1 cellular context compared by ENCODE assay signal in genomic region chr21:43882952-43883492, GRCh38.
TF ChIP-seq lines count a peak whose summit lies in the region.

No MANE protein-coding gene starts in this region.

TF ChIP-seq in K562, 482 proteins besides CTCF, POLR2A, EP300 and RAD21:
- TF ChIP-seq NRF1 (conservative IDR thresholded peaks at IDR 0.05 in 1 of 2, IDR thresholded peaks at IDR 0.05 in 1 of 2) (peak; percentile 85 to 87), REST (CRISPR knock-in tag; IDR thresholded peaks at IDR 0.05; ENCODE audit: low read depth) (no peak), POLR2G (IDR thresholded peaks at IDR 0.05; ENCODE audit: low read depth, low read length) (0 out of 2 replicates have a peak, but pooled peaks have one; percentile 19), CC2D1A (IDR thresholded peaks at IDR 0.05) (no peak), ZMIZ1 (IDR thresholded peaks at IDR 0.05; ENCODE audit: low read depth in 2 of 2, low read length in 2 of 2) (no peak), USF1 (CRISPR knock-in tag; IDR thresholded peaks at IDR 0.05) (no peak), PRDM10 (IDR thresholded peaks at IDR 0.05; ENCODE audit: partially characterized antibody) (no peak), MAX (CRISPR knock-in tag; IDR thresholded peaks at IDR 0.05) (0 out of 2 replicates have a peak, but pooled peaks have one; percentile 12), NFATC3 (IDR thresholded peaks at IDR 0.05) (no peak)
- TF ChIP-seq, protein P1, sequence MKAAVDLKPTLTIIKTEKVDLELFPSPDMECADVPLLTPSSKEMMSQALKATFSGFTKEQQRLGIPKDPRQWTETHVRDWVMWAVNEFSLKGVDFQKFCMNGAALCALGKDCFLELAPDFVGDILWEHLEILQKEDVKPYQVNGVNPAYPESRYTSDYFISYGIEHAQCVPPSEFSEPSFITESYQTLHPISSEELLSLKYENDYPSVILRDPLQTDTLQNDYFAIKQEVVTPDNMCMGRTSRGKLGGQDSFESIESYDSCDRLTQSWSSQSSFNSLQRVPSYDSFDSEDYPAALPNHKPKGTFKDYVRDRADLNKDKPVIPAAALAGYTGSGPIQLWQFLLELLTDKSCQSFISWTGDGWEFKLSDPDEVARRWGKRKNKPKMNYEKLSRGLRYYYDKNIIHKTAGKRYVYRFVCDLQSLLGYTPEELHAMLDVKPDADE (conservative IDR thresholded peaks at IDR 0.05; ENCODE audit: control insufficient read depth, low read depth, low read length) = no peak
- TF ChIP-seq, protein P2, sequence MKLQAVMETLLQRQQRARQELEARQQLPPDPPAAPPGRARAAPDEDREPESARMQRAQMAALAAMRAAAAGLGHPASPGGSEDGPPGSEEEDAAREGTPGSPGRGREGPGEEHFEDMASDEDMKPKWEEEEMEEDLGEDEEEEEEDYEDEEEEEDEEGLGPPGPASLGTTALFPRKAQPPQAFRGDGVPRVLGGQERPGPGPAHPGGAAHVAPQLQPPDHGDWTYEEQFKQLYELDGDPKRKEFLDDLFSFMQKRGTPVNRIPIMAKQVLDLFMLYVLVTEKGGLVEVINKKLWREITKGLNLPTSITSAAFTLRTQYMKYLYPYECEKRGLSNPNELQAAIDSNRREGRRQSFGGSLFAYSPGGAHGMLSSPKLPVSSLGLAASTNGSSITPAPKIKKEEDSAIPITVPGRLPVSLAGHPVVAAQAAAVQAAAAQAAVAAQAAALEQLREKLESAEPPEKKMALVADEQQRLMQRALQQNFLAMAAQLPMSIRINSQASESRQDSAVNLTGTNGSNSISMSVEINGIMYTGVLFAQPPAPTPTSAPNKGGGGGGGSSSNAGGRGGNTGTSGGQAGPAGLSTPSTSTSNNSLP (IDR thresholded peaks at IDR 0.05; ENCODE audit: borderline replicate concordance, low read depth, low read length) = no peak
- TF ChIP-seq, protein P3, sequence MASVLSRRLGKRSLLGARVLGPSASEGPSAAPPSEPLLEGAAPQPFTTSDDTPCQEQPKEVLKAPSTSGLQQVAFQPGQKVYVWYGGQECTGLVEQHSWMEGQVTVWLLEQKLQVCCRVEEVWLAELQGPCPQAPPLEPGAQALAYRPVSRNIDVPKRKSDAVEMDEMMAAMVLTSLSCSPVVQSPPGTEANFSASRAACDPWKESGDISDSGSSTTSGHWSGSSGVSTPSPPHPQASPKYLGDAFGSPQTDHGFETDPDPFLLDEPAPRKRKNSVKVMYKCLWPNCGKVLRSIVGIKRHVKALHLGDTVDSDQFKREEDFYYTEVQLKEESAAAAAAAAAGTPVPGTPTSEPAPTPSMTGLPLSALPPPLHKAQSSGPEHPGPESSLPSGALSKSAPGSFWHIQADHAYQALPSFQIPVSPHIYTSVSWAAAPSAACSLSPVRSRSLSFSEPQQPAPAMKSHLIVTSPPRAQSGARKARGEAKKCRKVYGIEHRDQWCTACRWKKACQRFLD (CRISPR knock-in tag; IDR thresholded peaks at IDR 0.05) = peak; percentile 15; the same call in 1 of the 2 replicates
